ENCODE assay signal across 1 cellular context in the genomic region with DNA sequence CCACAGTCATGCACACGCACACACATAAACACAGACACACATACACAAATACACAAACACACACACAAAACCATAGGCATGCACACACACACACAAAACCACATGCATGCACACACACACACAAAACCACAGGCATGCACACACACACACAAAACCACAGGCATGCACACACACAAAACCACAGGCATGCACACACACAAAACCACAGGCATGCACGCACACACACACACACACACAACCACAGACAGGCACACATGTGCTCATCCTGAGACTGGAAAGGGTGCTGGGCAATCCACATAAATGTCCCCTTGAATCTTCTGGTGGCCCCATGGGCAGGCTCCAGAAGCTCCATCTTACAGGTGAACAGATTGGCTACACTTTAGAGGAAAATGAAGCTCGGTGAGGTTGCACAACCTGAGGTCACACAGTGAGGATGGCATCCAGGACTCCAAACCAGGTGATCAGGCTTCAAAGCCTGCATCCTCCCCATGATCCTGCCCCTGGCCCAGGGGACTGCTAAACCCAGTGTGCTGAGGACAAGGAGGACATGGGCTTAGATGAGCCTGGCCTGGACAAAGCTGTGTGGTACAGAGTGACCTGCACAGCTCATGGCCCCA.
TF ChIP-seq lines count a peak whose summit lies in the region.

No MANE protein-coding gene starts in this region.

TF ChIP-seq in HepG2, 621 proteins besides CTCF, POLR2A, EP300 and RAD21:
- TF ChIP-seq, protein P1, sequence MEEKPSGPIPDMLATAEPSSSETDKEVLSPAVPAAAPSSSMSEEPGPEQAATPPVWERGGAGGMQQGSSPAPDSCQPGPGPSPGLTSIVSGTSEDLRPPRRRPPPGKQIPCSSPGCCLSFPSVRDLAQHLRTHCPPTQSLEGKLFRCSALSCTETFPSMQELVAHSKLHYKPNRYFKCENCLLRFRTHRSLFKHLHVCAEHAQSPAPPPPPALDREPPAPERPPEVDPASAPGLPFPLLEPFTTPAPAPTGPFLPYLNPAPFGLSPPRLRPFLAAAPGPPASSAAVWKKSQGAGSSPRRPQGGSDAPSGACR (CRISPR knock-in tag; IDR thresholded peaks at IDR 0.05) = no peak
- TF ChIP-seq ZNF292 (CRISPR knock-in tag; IDR thresholded peaks at IDR 0.05; ENCODE audit: borderline replicate concordance, low read depth) (no peak), JUNB (CRISPR knock-in tag; IDR thresholded peaks at IDR 0.05; ENCODE audit: borderline replicate concordance) (no peak)
- TF ChIP-seq, protein P2, sequence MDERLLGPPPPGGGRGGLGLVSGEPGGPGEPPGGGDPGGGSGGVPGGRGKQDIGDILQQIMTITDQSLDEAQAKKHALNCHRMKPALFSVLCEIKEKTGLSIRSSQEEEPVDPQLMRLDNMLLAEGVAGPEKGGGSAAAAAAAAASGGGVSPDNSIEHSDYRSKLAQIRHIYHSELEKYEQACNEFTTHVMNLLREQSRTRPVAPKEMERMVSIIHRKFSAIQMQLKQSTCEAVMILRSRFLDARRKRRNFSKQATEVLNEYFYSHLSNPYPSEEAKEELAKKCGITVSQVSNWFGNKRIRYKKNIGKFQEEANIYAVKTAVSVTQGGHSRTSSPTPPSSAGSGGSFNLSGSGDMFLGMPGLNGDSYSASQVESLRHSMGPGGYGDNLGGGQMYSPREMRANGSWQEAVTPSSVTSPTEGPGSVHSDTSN (CRISPR knock-in tag; IDR thresholded peaks at IDR 0.05) = no peak
